8 cellular contexts compared by ENCODE assay signal in genomic region chr5:172004824-172005237, GRCh38. TPM values are rescaled to one million over a fixed set of nuclear protein-coding genes. Genes with fewer than 3 reads are reported as not detected.
A peak's percentile ranks its signal among the peaks of the same experiment; 100 is the strongest.
DNase-seq lines count a peak whose midpoint lies in the region; ATAC-seq and TF ChIP-seq lines count a peak whose summit lies in the region.

No MANE protein-coding gene starts in this region.

- peaks cover 29% of the 10 kb centered on the region for H3K36me3 Mint-ChIP-seq in activated CD4-positive, alpha-beta T cell treated with anti-CD3 and anti-CD28 coated beads, Interleukin-2, amount 10 ng/mL, durations not matched to agents 24 days and 14 days (ENCODE audit: low read depth)

- H3K9me3 Mint-ChIP-seq in activated CD4-positive, alpha-beta T cell treated with anti-CD3 and anti-CD28 coated beads, Interleukin-2, amount 10 ng/mL, durations not matched to agents 24 days and 14 days, result no peaks in the 10 kb centered on the region

- peak overlapping the region; percentile 100 for H3K27ac ChIP-seq in left ventricle myocardium inferior (replicated peaks)

- no peak for ATAC-seq in Right ventricle myocardium superior (ENCODE audit: poor library complexity)

- TF ChIP-seq CTCF in left ventricle myocardium inferior (IDR thresholded peaks at IDR 0.05; ENCODE audit: borderline replicate concordance), result no peak
- no peak for TF ChIP-seq CTCF in fibroblast of pulmonary artery (IDR thresholded peaks at IDR 0.05; ENCODE audit: low read length, missing control alignments)

- peak overlapping the region; percentile 96 for H3K27ac Mint-ChIP-seq in activated CD4-positive, alpha-beta T cell treated with anti-CD3 and anti-CD28 coated beads, Interleukin-2, amount 10 ng/mL, durations not matched to agents 24 days and 14 days

- no peaks in the 10 kb centered on the region for H3K27me3 Mint-ChIP-seq in activated CD4-positive, alpha-beta T cell treated with anti-CD3 and anti-CD28 coated beads, Interleukin-2, amount 10 ng/mL, durations not matched to agents 24 days and 14 days

- peaks cover 58% of the 10 kb centered on the region for H3K4me1 Mint-ChIP-seq in activated CD4-positive, alpha-beta T cell treated with anti-CD3 and anti-CD28 coated beads, Interleukin-2, amount 10 ng/mL, durations not matched to agents 24 days and 14 days

- peak overlapping the region; percentile 99 for H3K4me3 Mint-ChIP-seq in activated CD4-positive, alpha-beta T cell treated with anti-CD3 and anti-CD28 coated beads, Interleukin-2, amount 10 ng/mL, durations not matched to agents 24 days and 14 days

- peaks cover 93% of the 10 kb centered on the region for H3K4me1 ChIP-seq in left ventricle myocardium inferior
- peaks cover 49% of the 10 kb centered on the region for H3K4me1 ChIP-seq in skeletal muscle satellite cell (ENCODE audit: control insufficient read depth, insufficient read depth, low read length)

- peak overlapping the region; percentile 89 for H3K4me2 ChIP-seq in skeletal muscle satellite cell (ENCODE audit: low read length)

- H3K9ac ChIP-seq in skeletal muscle satellite cell (ENCODE audit: low read depth, low read length), result peak overlapping the region; percentile 90

- DNase-seq in left ventricle myocardium inferior (no peak), Right ventricle myocardium superior (no peak), fibroblast of pulmonary artery (ENCODE audit: low read depth) (no peak), SW480 (ENCODE audit: low spot score) (no peak), T1000 (lab: John Stamatoyannopoulos, UW) (no peak), amygdala (lab: John Stamatoyannopoulos, UW) (no peak)
- DNase-seq in activated CD4-positive, alpha-beta T cell treated with anti-CD3 and anti-CD28 coated beads, Interleukin-2, amount 10 ng/mL, durations not matched to agents 24 days and 14 days, result peak; percentile 72

- intact Hi-C loops in left ventricle myocardium inferior (cut with micrococcal nuclease), result loop anchor here (10.0 kb wide), 1 partner anchor 90 kb away; no protein-coding TSS in a partner anchor
- intact Hi-C loops in Right ventricle myocardium superior (cut with DNase I), result no loop called here
- intact Hi-C loops in activated CD4-positive, alpha-beta T cell treated with anti-CD3 and anti-CD28 coated beads, Interleukin-2, amount 10 ng/mL, durations not matched to agents 24 days and 14 days (cut with micrococcal nuclease), result loop anchor here (1.0 kb wide), 4 partner anchors 16 to 106 kb away; no protein-coding TSS in a partner anchor

- no peaks in the 10 kb centered on the region for H3K27me3 ChIP-seq in left ventricle myocardium inferior (ENCODE audit: low read depth)
- no peaks in the 10 kb centered on the region for H3K27me3 ChIP-seq in skeletal muscle satellite cell (ENCODE audit: control insufficient read depth, insufficient read depth, low read length)

- H3K4me3 ChIP-seq in left ventricle myocardium inferior (peak overlapping the region; percentile 98), fibroblast of pulmonary artery (replicated peaks; ENCODE audit: low read depth, low read length) (peak overlapping the region; percentile 96), skeletal muscle satellite cell (ENCODE audit: low read length) (peak overlapping the region; percentile 92)

- H3K9me3 ChIP-seq in left ventricle myocardium inferior (replicated peaks) (no peaks in the 10 kb centered on the region), skeletal muscle satellite cell (replicated peaks; ENCODE audit: low read length) (no peaks in the 10 kb centered on the region)

- H3K36me3 ChIP-seq in left ventricle myocardium inferior (no peaks in the 10 kb centered on the region), skeletal muscle satellite cell (ENCODE audit: insufficient read depth, low read length) (no peaks in the 10 kb centered on the region)

RNA-seq across cellular contexts. Expression of gene FBXW11, which starts 1.6 kb away (rescaled TPM):
- 69.0 TPM for total RNA-seq in left ventricle myocardium inferior
- total RNA-seq in Right ventricle myocardium superior, result 59.3 TPM
- total RNA-seq in activated CD4-positive, alpha-beta T cell treated with anti-CD3 and anti-CD28 coated beads, Interleukin-2, amount 10 ng/mL, durations not matched to agents 24 days and 14 days, result 53.3 and 54.4 TPM in 2 replicates
- total RNA-seq in skeletal muscle satellite cell (2012; rRNA removed), result 42.6 and 51.5 TPM in 2 replicates
